8 cellular contexts compared by ENCODE assay signal in the genomic region with DNA sequence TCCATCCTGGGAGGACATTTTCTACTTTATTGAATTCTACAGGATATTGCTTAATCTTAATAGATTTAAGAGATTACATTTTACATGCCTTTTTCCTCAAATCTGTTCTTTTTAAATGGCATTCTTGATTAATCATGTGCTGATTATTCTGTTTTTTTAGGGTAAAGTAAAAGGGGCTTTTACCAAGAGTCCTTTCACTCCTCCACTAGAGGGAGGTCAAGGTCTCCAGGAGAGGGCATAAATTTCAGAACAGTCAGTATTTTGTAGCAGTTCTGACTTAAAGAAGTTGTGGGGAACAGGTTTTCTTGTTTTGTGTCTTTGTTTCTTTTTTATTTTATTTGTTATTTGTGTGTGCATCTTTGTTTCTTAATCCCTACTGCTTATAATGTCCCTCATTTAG. TPM values are rescaled to one million over a fixed set of nuclear protein-coding genes. Genes with fewer than 3 reads are reported as not detected.
DNase-seq lines count a peak whose midpoint lies in the region; ATAC-seq, FAIRE-seq and TF ChIP-seq lines count a peak whose summit lies in the region.

No MANE protein-coding gene starts in this region.

- intact Hi-C loops in PC-9 (cut with micrococcal nuclease; ENCODE audit: unreplicated experiment): loop anchor here (1.0 to 5.0 kb wide), 3 partner anchors 168 to 606 kb away; no protein-coding TSS in a partner anchor

- H3K4me2 ChIP-seq in PC-9: no peak overlapping the region

- no peaks in the 10 kb centered on the region for H3K9me3 Mint-ChIP-seq in activated T-cell treated with anti-CD3 and anti-CD28 coated beads, Interleukin-2, amount 50 U/mL, for 72 hours

- no peak for FAIRE-seq in RCC 7860 (lab: Jason Lieb, UNC)

- no peaks in the 10 kb centered on the region; the same call in 1 of the 2 replicates for H3F3A ChIP-seq in PC-9 (ENCODE audit: insufficient read depth, low read depth)

- no peak overlapping the region for H3K4me3 ChIP-seq in AG04449 (ENCODE audit: low read depth, low read length)
- no peak overlapping the region for H3K4me3 ChIP-seq in PC-9

- no peak overlapping the region for H2AFZ ChIP-seq in PC-9

- no peaks in the 10 kb centered on the region for H4K20me1 ChIP-seq in PC-9 (ENCODE audit: insufficient read depth)

- H3K27me3 ChIP-seq in PC-9 (ENCODE audit: insufficient read depth, low read depth): no peaks in the 10 kb centered on the region

- H3K9me2 ChIP-seq in PC-9 (ENCODE audit: insufficient read depth): no peaks in the 10 kb centered on the region

- H3K36me3 ChIP-seq in PC-9 (ENCODE audit: low read depth): peaks cover 12% of the 10 kb centered on the region

- CTCF ChIA-PET in AG04449 (lab: Yijun Ruan, JAX): interaction anchor here (1.9 kb wide), 1 partner anchor 11 kb away, joined by 7 read pairs; no protein-coding TSS in a partner anchor
- CTCF ChIA-PET in PC-9 (lab: Charles Lee): no interaction called here

- H3K4me1 Mint-ChIP-seq in activated T-cell treated with anti-CD3 and anti-CD28 coated beads, Interleukin-2, amount 50 U/mL, for 72 hours (ENCODE audit: low read depth): no peaks in the 10 kb centered on the region

- DNase-seq in AG04449 (ENCODE audit: low read depth, low spot score) (no peak), PC-9 (no peak), fibroblast of gingiva (ENCODE audit: low read depth) (peak; percentile 36), renal cortical epithelial cell (ENCODE audit: low read depth) (peak; percentile 33), NCI-H2196 (lab: John Stamatoyannopoulos, UW; ENCODE audit: unreplicated experiment) (no peak), RCC 7860 (ENCODE audit: low spot score) (no peak)
- DNase-seq in activated T-cell treated with anti-CD3 and anti-CD28 coated beads, Interleukin-2, amount 50 U/mL, for 72 hours: no peak

- peak; percentile 52 for ATAC-seq in GM18909 (IDR thresholded peaks at IDR 0.05; ENCODE audit: poor library complexity, unreplicated experiment)
- no peak for ATAC-seq in activated T-cell treated with anti-CD3 and anti-CD28 coated beads, Interleukin-2, amount 50 U/mL, for 72 hours (replicated peaks in 1 of 2)

- H3K27me3 Mint-ChIP-seq in activated T-cell treated with anti-CD3 and anti-CD28 coated beads, Interleukin-2, amount 50 U/mL, for 72 hours (ENCODE audit: low read depth): no peaks in the 10 kb centered on the region

- no peak overlapping the region for H3K27ac ChIP-seq in PC-9

- H3K4me3 Mint-ChIP-seq in activated T-cell treated with anti-CD3 and anti-CD28 coated beads, Interleukin-2, amount 50 U/mL, for 72 hours: no peak overlapping the region

- H3K9me3 ChIP-seq in PC-9 (ENCODE audit: insufficient read depth, low read depth): no peaks in the 10 kb centered on the region

- H3K79me2 ChIP-seq in PC-9 (ENCODE audit: low read depth): no peaks in the 10 kb centered on the region

- TF ChIP-seq CTCF in AG04449 (IDR thresholded peaks at IDR 0.05; ENCODE audit: insufficient read depth, low read length, missing control alignments): peak; percentile 28
- TF ChIP-seq CTCF in PC-9 (conservative IDR thresholded peaks at IDR 0.05): peak; percentile 67

- peaks cover 4 to 45% of the 10 kb centered on the region in 2 donors for H3K36me3 Mint-ChIP-seq in activated T-cell treated with anti-CD3 and anti-CD28 coated beads, Interleukin-2, amount 50 U/mL, for 72 hours (ENCODE audit: insufficient read depth in 2 of 2)

- H3K4me1 ChIP-seq in PC-9 (replicated peaks; ENCODE audit: insufficient read depth): no peaks in the 10 kb centered on the region

- no peak overlapping the region for H3K27ac Mint-ChIP-seq in activated T-cell treated with anti-CD3 and anti-CD28 coated beads, Interleukin-2, amount 50 U/mL, for 72 hours

- POLR2A ChIA-PET in AG04449 (lab: Yijun Ruan, JAX) (no interaction called here), PC-9 (lab: Charles Lee; ENCODE audit: unreplicated experiment) (no interaction called here)

- BruUV-seq in PC-9 (replicated peaks; lab: Mats Ljungman, UMichigan): no TSS peak

RNA-seq across cellular contexts. Expression of a gene that starts 25.4 kb away (rescaled TPM):
- 18.5 and 27.5 TPM in 2 replicates for total RNA-seq in PC-9 (2021)
- 42.0 and 49.7 TPM in 2 replicates for total RNA-seq in renal cortical epithelial cell
- 10 to 100 TPM; 59.1 to 75.1 TPM for total RNA-seq in activated T-cell treated with anti-CD3 and anti-CD28 coated beads, Interleukin-2, amount 50 U/mL, for 72 hours

Comparison
In these comparisons a context has a peak if more than half of its experiments do, and no peak if none do; other contexts are left out.
1. DNase-seq: peak in fibroblast of gingiva (single experiment) and renal cortical epithelial cell (single experiment); none in AG04449 (single experiment), PC-9 (0 of 2), activated T-cell treated with anti-CD3 and anti-CD28 coated beads, Interleukin-2, amount 50 U/mL, for 72 hours (0 of 2), NCI-H2196 (single experiment) and RCC 7860 (single experiment).